In genomic region chr16:80627108-80627507, GRCh38 we compare ENCODE assay signal across 14 cellular contexts.
DNase-seq lines count a peak whose midpoint lies in the region; ATAC-seq lines count a peak whose summit lies in the region.
"Had no signal": no experiment of that assay in that cellular context is flagged by ENCODE, and none has a peak within 500 bp of the region (broad histone marks: within the 10 kb centered on the region; RNA-seq: fewer than 3 reads in every experiment).

No MANE protein-coding gene starts in this region.

- H3K4me1 Mint-ChIP-seq in activated CD8-positive, alpha-beta memory T cell treated with anti-CD3 and anti-CD28 coated beads, Interleukin-2, amount 10 ng/mL, durations not matched to agents 7 days and 5 days = peaks cover 26% of the 10 kb centered on the region
- H3K4me1 Mint-ChIP-seq in stimulated activated naive B cell treated with anti-CD40 and anti-IgM and Interleukin-4, amounts not matched to agents 10 μg/mL and 1 μg/mL and 100 μg/mL, for 72 hours = no peaks in the 10 kb centered on the region
- H3K4me1 Mint-ChIP-seq in T-helper 17 cell = no peaks in the 10 kb centered on the region

- no peak for DNase-seq in activated CD8-positive, alpha-beta memory T cell treated with anti-CD3 and anti-CD28 coated beads, Interleukin-2, amount 10 ng/mL, durations not matched to agents 7 days and 5 days
- DNase-seq in activated CD8-positive, alpha-beta memory T cell treated with anti-CD3 and anti-CD28 coated beads for 24 hours = no peak
- DNase-seq in stimulated activated naive B cell treated with anti-CD40 and anti-IgM and Interleukin-4, amounts not matched to agents 10 μg/mL and 1 μg/mL and 100 μg/mL, for 72 hours = no peak
- no peak for DNase-seq in T-helper 17 cell
- DNase-seq in effector CD4-positive, alpha-beta T cell = no peak
- DNase-seq: 8988T; activated CD4-positive, alpha-beta T cell treated with anti-CD3 and anti-CD28 coated beads for 48 hours; effector CD8-positive, alpha-beta T cell; foreskin keratinocyte; mucosa of descending colon; NCI-H2171 treated with DMSO at 0.1 percent for 48 hours had no signal

- peaks cover 16% of the 10 kb centered on the region for H3K9me3 Mint-ChIP-seq in activated CD8-positive, alpha-beta memory T cell treated with anti-CD3 and anti-CD28 coated beads, Interleukin-2, amount 10 ng/mL, durations not matched to agents 7 days and 5 days (ENCODE audit: low read depth)
- H3K9me3 Mint-ChIP-seq in stimulated activated naive B cell treated with anti-CD40 and anti-IgM and Interleukin-4, amounts not matched to agents 10 μg/mL and 1 μg/mL and 100 μg/mL, for 72 hours = peaks cover 7 to 12% of the 10 kb centered on the region in 2 donors

- H3K36me3 Mint-ChIP-seq in activated CD8-positive, alpha-beta memory T cell treated with anti-CD3 and anti-CD28 coated beads, Interleukin-2, amount 10 ng/mL, durations not matched to agents 7 days and 5 days = peaks cover 72% of the 10 kb centered on the region
- H3K36me3 Mint-ChIP-seq in stimulated activated naive B cell treated with anti-CD40 and anti-IgM and Interleukin-4, amounts not matched to agents 10 μg/mL and 1 μg/mL and 100 μg/mL, for 72 hours = peaks cover 0 to 8% of the 10 kb centered on the region in 2 donors
- peaks cover 5% of the 10 kb centered on the region for H3K36me3 Mint-ChIP-seq in T-helper 17 cell (ENCODE audit: low read depth)

- no peaks in the 10 kb centered on the region for H3K9me3 ChIP-seq in T-helper 17 cell (ENCODE audit: control insufficient read depth, low read length, poor library complexity, severe bottlenecking)
- H3K9me3 ChIP-seq: mucosa of descending colon had no signal

- peak; percentile 57 for ATAC-seq in activated CD8-positive, alpha-beta memory T cell treated with anti-CD3 and anti-CD28 coated beads, Interleukin-2, amount 10 ng/mL, durations not matched to agents 7 days and 5 days
- ATAC-seq in GM21529 (IDR thresholded peaks at IDR 0.05; ENCODE audit: unreplicated experiment) (peak; percentile 96), HG03066 (IDR thresholded peaks at IDR 0.05; ENCODE audit: low read depth, unreplicated experiment) (peak; percentile 99), T-helper 17 cell (no peak), GM19328 (IDR thresholded peaks at IDR 0.05; ENCODE audit: unreplicated experiment) (no peak)
- ATAC-seq in stimulated activated naive B cell treated with anti-CD40 and anti-IgM and Interleukin-4, amounts not matched to agents 10 μg/mL and 1 μg/mL and 100 μg/mL, for 72 hours (replicated peaks) = peak; percentile 85 to 86
- ATAC-seq: foreskin keratinocyte, mucosa of descending colon had no signal

- CTCF ChIA-PET in activated CD8-positive, alpha-beta memory T cell treated with anti-CD3 and anti-CD28 coated beads, Interleukin-2, amount 10 ng/mL, durations not matched to agents 7 days and 5 days (lab: Charles Lee) = interaction anchor here (0.6 kb wide), 1 partner anchor 219 kb away, joined by 4 read pairs; no protein-coding TSS in a partner anchor

- H3K4me3 Mint-ChIP-seq in activated CD8-positive, alpha-beta memory T cell treated with anti-CD3 and anti-CD28 coated beads, Interleukin-2, amount 10 ng/mL, durations not matched to agents 7 days and 5 days = no peak overlapping the region
- H3K4me3 Mint-ChIP-seq in stimulated activated naive B cell treated with anti-CD40 and anti-IgM and Interleukin-4, amounts not matched to agents 10 μg/mL and 1 μg/mL and 100 μg/mL, for 72 hours = no peak overlapping the region
- H3K4me3 Mint-ChIP-seq in T-helper 17 cell = no peak overlapping the region

- no peak overlapping the region for H3K27ac Mint-ChIP-seq in activated CD8-positive, alpha-beta memory T cell treated with anti-CD3 and anti-CD28 coated beads, Interleukin-2, amount 10 ng/mL, durations not matched to agents 7 days and 5 days
- H3K27ac Mint-ChIP-seq in stimulated activated naive B cell treated with anti-CD40 and anti-IgM and Interleukin-4, amounts not matched to agents 10 μg/mL and 1 μg/mL and 100 μg/mL, for 72 hours = no peak overlapping the region
- H3K27ac Mint-ChIP-seq in T-helper 17 cell = no peak overlapping the region

- H3K27me3 Mint-ChIP-seq in activated CD8-positive, alpha-beta memory T cell treated with anti-CD3 and anti-CD28 coated beads, Interleukin-2, amount 10 ng/mL, durations not matched to agents 7 days and 5 days = no peaks in the 10 kb centered on the region
- no peaks in the 10 kb centered on the region for H3K27me3 Mint-ChIP-seq in stimulated activated naive B cell treated with anti-CD40 and anti-IgM and Interleukin-4, amounts not matched to agents 10 μg/mL and 1 μg/mL and 100 μg/mL, for 72 hours
- H3K27me3 Mint-ChIP-seq in T-helper 17 cell = no peaks in the 10 kb centered on the region

Comparison
In these comparisons a context has a peak if more than half of its experiments do, and no peak if none do; other contexts are left out.
1. ATAC-seq: peak in activated CD8-positive, alpha-beta memory T cell treated with anti-CD3 and anti-CD28 coated beads, Interleukin-2, amount 10 ng/mL, durations not matched to agents 7 days and 5 days (single experiment), GM21529 (single experiment), HG03066 (single experiment) and stimulated activated naive B cell treated with anti-CD40 and anti-IgM and Interleukin-4, amounts not matched to agents 10 μg/mL and 1 μg/mL and 100 μg/mL, for 72 hours (2 of 2); none in T-helper 17 cell (single experiment) and GM19328 (single experiment).